ENCODE assay signal across 22 cellular contexts in genomic region chr4:142778908-142779307, GRCh38.
DNase-seq lines count a peak whose midpoint lies in the region; ATAC-seq, FAIRE-seq and TF ChIP-seq lines count a peak whose summit lies in the region.
"Had no signal": no experiment of that assay in that cellular context is flagged by ENCODE, and none has a peak within 500 bp of the region (broad histone marks: within the 10 kb centered on the region; RNA-seq: fewer than 3 reads in every experiment).

No MANE protein-coding gene starts in this region.

- no peaks in the 10 kb centered on the region for H3K36me3 Mint-ChIP-seq in astrocyte (ENCODE audit: low read depth, unreplicated experiment)
- H3K36me3 Mint-ChIP-seq: CD8-positive, alpha-beta T cell had no signal

- H3K27ac ChIP-seq in GM23248: peak overlapping the region; percentile 29
- H3K27ac ChIP-seq in astrocyte (ENCODE audit: low read depth, low read length): no peak overlapping the region
- H3K27ac ChIP-seq in lower lobe of right lung: no peak overlapping the region
- H3K27ac ChIP-seq: KMS-11 had no signal

- no peak overlapping the region for H3K4me3 Mint-ChIP-seq in astrocyte (ENCODE audit: unreplicated experiment)
- H3K4me3 Mint-ChIP-seq: CD8-positive, alpha-beta T cell had no signal

- peak overlapping the region; percentile 55 for H3K4me2 ChIP-seq in GM23248 (ENCODE audit: unreplicated experiment)
- no peak overlapping the region for H3K4me2 ChIP-seq in astrocyte (ENCODE audit: low read length)
- peak overlapping the region; percentile 20 for H3K4me2 ChIP-seq in skeletal muscle satellite cell (ENCODE audit: low read length)
- H3K4me2 ChIP-seq: KMS-11, SK-N-SH had no signal

- H3K9me2 ChIP-seq in GM23248 (ENCODE audit: insufficient read depth): no peaks in the 10 kb centered on the region
- H3K9me2 ChIP-seq: SK-N-SH had no signal

- no peaks in the 10 kb centered on the region for H4K20me1 ChIP-seq in GM23248 (ENCODE audit: insufficient read depth)
- no peaks in the 10 kb centered on the region for H4K20me1 ChIP-seq in astrocyte (ENCODE audit: insufficient read depth, low read length)

- peaks cover 4% of the 10 kb centered on the region for H3K9me3 Mint-ChIP-seq in astrocyte (ENCODE audit: unreplicated experiment)
- H3K9me3 Mint-ChIP-seq: CD8-positive, alpha-beta T cell had no signal

- no peaks in the 10 kb centered on the region; the same call in 1 of the 2 replicates for H3K79me2 ChIP-seq in GM23248 (ENCODE audit: insufficient read depth)
- no peaks in the 10 kb centered on the region for H3K79me2 ChIP-seq in astrocyte (ENCODE audit: insufficient read depth, low read length)

- H3K36me3 ChIP-seq in GM23248 (ENCODE audit: low read depth): no peaks in the 10 kb centered on the region
- H3K36me3 ChIP-seq in astrocyte (ENCODE audit: insufficient read depth, low read length): no peaks in the 10 kb centered on the region
- no peaks in the 10 kb centered on the region for H3K36me3 ChIP-seq in skeletal muscle satellite cell (ENCODE audit: insufficient read depth, low read length)
- H3K36me3 ChIP-seq in lower lobe of right lung: no peaks in the 10 kb centered on the region

- TF ChIP-seq CTCF in astrocyte (IDR thresholded peaks at IDR 0.05; ENCODE audit: insufficient read depth, low read depth, low read length): no peak
- no peak for TF ChIP-seq CTCF in fibroblast of mammary gland (conservative IDR thresholded peaks at IDR 0.05; ENCODE audit: control insufficient read depth, insufficient read depth, low read depth, low read length)
- no peak for TF ChIP-seq CTCF in lower lobe of right lung (IDR thresholded peaks at IDR 0.05)

- intact Hi-C loops in lower lobe of right lung (cut with DNase I): no loop called here

- H2AFZ ChIP-seq in GM23248: no peak overlapping the region
- no peak overlapping the region for H2AFZ ChIP-seq in astrocyte (ENCODE audit: low read depth, low read length)

- peak; percentile 9 for FAIRE-seq in astrocyte (lab: Jason Lieb, UNC)
- FAIRE-seq: D721Med, HepG2 had no signal

- DNase-seq in GM23248: peak; percentile 57
- DNase-seq in astrocyte (ENCODE audit: low read depth): peak; percentile 16
- DNase-seq in fibroblast of mammary gland (ENCODE audit: low read depth): peak; percentile 18
- DNase-seq in activated T-cell treated with anti-CD3 and anti-CD28 coated beads, Interleukin-2, amount 50 U/mL, for 1 hour: no peak
- DNase-seq in COLO668 (lab: John Stamatoyannopoulos, UW; ENCODE audit: unreplicated experiment): no peak
- no peak for DNase-seq in lower lobe of right lung
- DNase-seq: ACHN; CD8-positive, alpha-beta T cell; DMS79; MM.1S; NCI-H1092 treated with DMSO at 0.1 percent for 48 hours; NCI-H1694; NCI-H2227 treated with DMSO at 0.1 percent for 48 hours; NCI-H524 treated with DMSO at 0.1 percent for 48 hours; SK-N-SH had no signal

- peaks cover 16% of the 10 kb centered on the region for H3F3A ChIP-seq in GM23248 (ENCODE audit: insufficient read depth)

- H3K9ac ChIP-seq in GM23248: no peak overlapping the region
- H3K9ac ChIP-seq in astrocyte (ENCODE audit: low read length): no peak overlapping the region
- H3K9ac ChIP-seq in skeletal muscle satellite cell (ENCODE audit: low read depth, low read length): no peak overlapping the region
- H3K9ac ChIP-seq: KMS-11, SK-N-SH had no signal

- WGBS in GM23248 (ENCODE audit: low coverage in 1 of 2, low lambda C conversion rate in 2 of 2, missing lambda C conversion rate in 2 of 2), 2 experiments: 8% methylated on average over 1 of the region's 1 CpG

- ATAC-seq in HG02610 (IDR thresholded peaks at IDR 0.05; ENCODE audit: unreplicated experiment) (no peak), lower lobe of right lung (no peak)
- ATAC-seq: CD8-positive, alpha-beta T cell; HepG2; Panc1; Right ventricle myocardium inferior had no signal

- H3K4me3 ChIP-seq in GM23248 (peak overlapping the region; percentile 35), astrocyte (ENCODE audit: insufficient read depth, low read depth, low read length) (no peak overlapping the region), fibroblast of mammary gland (ENCODE audit: control insufficient read depth, low read depth, low read length) (no peak overlapping the region), skeletal muscle satellite cell (ENCODE audit: low read length) (no peak overlapping the region), lower lobe of right lung (no peak overlapping the region)

- no peaks in the 10 kb centered on the region for H3K27me3 Mint-ChIP-seq in astrocyte (ENCODE audit: low read depth, unreplicated experiment)

- no peak overlapping the region for H3K27ac Mint-ChIP-seq in astrocyte (ENCODE audit: unreplicated experiment)
- H3K27ac Mint-ChIP-seq: CD8-positive, alpha-beta T cell had no signal

- peaks cover 29% of the 10 kb centered on the region for H3K4me1 ChIP-seq in GM23248 (ENCODE audit: insufficient read depth)
- peaks cover 3% of the 10 kb centered on the region for H3K4me1 ChIP-seq in astrocyte (ENCODE audit: insufficient read depth, low read length)
- H3K4me1 ChIP-seq in skeletal muscle satellite cell (ENCODE audit: control insufficient read depth, insufficient read depth, low read length): peaks cover 9% of the 10 kb centered on the region
- H3K4me1 ChIP-seq in lower lobe of right lung: no peaks in the 10 kb centered on the region

- in situ Hi-C loops in GM23248 (cut with MboI): no loop called here

- H3K27me3 ChIP-seq in GM23248 (replicated peaks; ENCODE audit: insufficient read depth) (no peaks in the 10 kb centered on the region), astrocyte (ENCODE audit: insufficient read depth, low read length) (no peaks in the 10 kb centered on the region), skeletal muscle satellite cell (ENCODE audit: control insufficient read depth, insufficient read depth, low read length) (no peaks in the 10 kb centered on the region), lower lobe of right lung (ENCODE audit: low read depth) (no peaks in the 10 kb centered on the region)

- no peaks in the 10 kb centered on the region for H3K9me3 ChIP-seq in GM23248 (ENCODE audit: low read depth)
- no peaks in the 10 kb centered on the region for H3K9me3 ChIP-seq in astrocyte (ENCODE audit: insufficient read depth, low read depth, low read length)
- H3K9me3 ChIP-seq in skeletal muscle satellite cell (replicated peaks; ENCODE audit: low read length): no peaks in the 10 kb centered on the region
- no peaks in the 10 kb centered on the region for H3K9me3 ChIP-seq in lower lobe of right lung
- H3K9me3 ChIP-seq: SK-N-SH had no signal

- no peaks in the 10 kb centered on the region for H3K4me1 Mint-ChIP-seq in astrocyte (ENCODE audit: low read depth, unreplicated experiment)

Comparison
In these comparisons a context has a peak if more than half of its experiments do, and no peak if none do; other contexts are left out.
1. DNase-seq: peak in GM23248 (single experiment), astrocyte (single experiment) and fibroblast of mammary gland (single experiment); none in activated T-cell treated with anti-CD3 and anti-CD28 coated beads, Interleukin-2, amount 50 U/mL, for 1 hour (single experiment), COLO668 (single experiment) and lower lobe of right lung (single experiment).